In the genomic region with DNA sequence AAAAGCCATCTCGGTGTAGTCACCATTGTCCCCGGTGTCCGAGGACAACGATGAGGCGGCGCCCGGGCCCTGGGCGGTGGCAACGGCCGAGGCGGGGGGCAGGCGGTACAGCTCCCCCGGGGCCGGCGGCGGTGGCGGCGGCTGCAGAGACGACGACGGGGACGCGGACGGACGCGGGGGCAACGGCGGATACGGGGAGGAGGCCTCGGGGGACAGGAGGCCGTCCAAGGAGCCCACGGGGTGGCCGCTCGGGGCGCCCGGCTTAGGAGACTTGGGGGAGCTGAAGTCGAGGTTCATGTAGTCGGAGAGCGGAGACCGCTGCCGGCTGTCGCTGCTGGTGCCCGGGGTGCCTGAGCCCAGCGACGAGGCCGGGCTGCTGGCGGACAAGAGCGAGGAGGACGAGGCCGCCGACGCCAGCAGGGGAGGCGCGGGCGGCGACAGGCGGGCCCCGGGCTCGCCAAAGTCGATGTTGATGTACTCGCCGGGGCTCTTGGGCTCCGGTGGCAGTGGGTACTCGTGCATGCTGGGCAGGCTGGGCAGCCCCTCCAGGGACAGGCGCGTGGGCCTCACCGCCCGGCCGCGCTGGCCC, we compare ENCODE assay signal across 16 cellular contexts. TPM values are rescaled to one million over a fixed set of nuclear protein-coding genes. Genes with fewer than 3 reads are reported as not detected.
DNase-seq lines count a peak whose midpoint lies in the region; ATAC-seq and TF ChIP-seq lines count a peak whose summit lies in the region.
"Had no signal": no experiment of that assay in that cellular context is flagged by ENCODE, and none has a peak within 500 bp of the region (broad histone marks: within the 10 kb centered on the region; RNA-seq: fewer than 3 reads in every experiment).

No MANE protein-coding gene starts in this region.

- H3K36me3 ChIP-seq in PC-3 (ENCODE audit: low read depth, low read length) (no peaks in the 10 kb centered on the region), gastroesophageal sphincter (peaks cover 0 to 47% of the 10 kb centered on the region in 2 donors)

- H3K9me3 Mint-ChIP-seq in stimulated activated memory B cell treated with anti-CD40 and anti-IgM and Interleukin-4, amounts not matched to agents 10 μg/mL and 1 μg/mL and 100 μg/mL, for 72 hours: no peaks in the 10 kb centered on the region

- peak overlapping the region; percentile 14 for H3K4me3 Mint-ChIP-seq in stimulated activated memory B cell treated with anti-CD40 and anti-IgM and Interleukin-4, amounts not matched to agents 10 μg/mL and 1 μg/mL and 100 μg/mL, for 72 hours

- H3K79me2 ChIP-seq in PC-3 (ENCODE audit: low read length): peaks cover 68% of the 10 kb centered on the region

- H3K27ac Mint-ChIP-seq in stimulated activated memory B cell treated with anti-CD40 and anti-IgM and Interleukin-4, amounts not matched to agents 10 μg/mL and 1 μg/mL and 100 μg/mL, for 72 hours: no peak overlapping the region

- H4K20me1 ChIP-seq in PC-3 (ENCODE audit: low read length): peaks cover 10% of the 10 kb centered on the region; the same call in 1 of the 2 replicates

- no peak for TF ChIP-seq POLR2A in gastroesophageal sphincter (IDR thresholded peaks at IDR 0.05)

- CTCF ChIA-PET in PC-3 (lab: Charles Lee): interaction anchor here (0.6 to 1.2 kb wide), 2 partner anchors 331 to 337 kb away, joined by 3 read pairs; no protein-coding TSS in a partner anchor

- no peaks in the 10 kb centered on the region for H3K27me3 ChIP-seq in PC-3 (ENCODE audit: low read length)
- H3K27me3 ChIP-seq in gastroesophageal sphincter: no peaks in the 10 kb centered on the region
- H3K27me3 ChIP-seq: body of pancreas, upper lobe of right lung had no signal

- TF ChIP-seq EP300 in gastroesophageal sphincter (IDR thresholded peaks at IDR 0.05): no peak

- H3K9ac ChIP-seq in PC-3 (ENCODE audit: low read length): peak overlapping the region; percentile 70; the same call in 1 of the 2 replicates

- H3K27me3 Mint-ChIP-seq in stimulated activated memory B cell treated with anti-CD40 and anti-IgM and Interleukin-4, amounts not matched to agents 10 μg/mL and 1 μg/mL and 100 μg/mL, for 72 hours: no peaks in the 10 kb centered on the region

- H3K9me3 ChIP-seq in PC-3 (ENCODE audit: low read length) (no peaks in the 10 kb centered on the region), gastroesophageal sphincter (no peaks in the 10 kb centered on the region)
- H3K9me3 ChIP-seq: body of pancreas, upper lobe of right lung had no signal

- WGBS in gastroesophageal sphincter (ENCODE audit: low coverage in 1 of 2), 2 donors: 89% methylated on average over 14 of the region's 70 CpGs; no CpG with 5 or more reads in 1 of the 2 donors

- peak overlapping the region; percentile 91 for H3K4me2 ChIP-seq in PC-3 (ENCODE audit: low read length)

- H3K36me3 Mint-ChIP-seq in stimulated activated memory B cell treated with anti-CD40 and anti-IgM and Interleukin-4, amounts not matched to agents 10 μg/mL and 1 μg/mL and 100 μg/mL, for 72 hours: peaks cover 7% of the 10 kb centered on the region

- no peaks in the 10 kb centered on the region for H3F3A ChIP-seq in PC-3 (ENCODE audit: low read length, unreplicated experiment)

- H3K4me1 Mint-ChIP-seq in stimulated activated memory B cell treated with anti-CD40 and anti-IgM and Interleukin-4, amounts not matched to agents 10 μg/mL and 1 μg/mL and 100 μg/mL, for 72 hours: peaks cover 16% of the 10 kb centered on the region

- H3K9me2 ChIP-seq in PC-3 (replicated peaks; ENCODE audit: low read length): no peaks in the 10 kb centered on the region

- TF ChIP-seq CTCF in PC-3 (conservative IDR thresholded peaks at IDR 0.05; ENCODE audit: low read depth, low read length) (no peak), gastroesophageal sphincter (IDR thresholded peaks at IDR 0.05) (no peak)

- DNase-seq in activated gamma-delta T cell (lab: John Stamatoyannopoulos, UW) (peak; percentile 23), activated gamma-delta T cell treated with Interleukin-2 at 50 U/mL for 16 hours (no peak), PC-3 (no peak), NCI-H2227 treated with DMSO at 0.1 percent for 48 hours (lab: John Stamatoyannopoulos, UW) (no peak), NCI-H1417 (lab: John Stamatoyannopoulos, UW) (no peak)
- DNase-seq: activated T-cell treated with anti-CD3 and anti-CD28 coated beads, Interleukin-2, amount 50 U/mL, for 1 hour; body of pancreas; EL; NCI-H2107; nucleus accumbens; upper lobe of right lung had no signal

- H3K4me1 ChIP-seq in PC-3 (ENCODE audit: insufficient read depth, low read length) (peaks cover 26% of the 10 kb centered on the region), gastroesophageal sphincter (peaks cover 0 to 65% (median 6%) of the 10 kb centered on the region in 3 donors)

- BruUV-seq in PC-3 (replicated peaks; lab: Mats Ljungman, UMichigan): no TSS peak

- intact Hi-C loops in PC-3 (cut with micrococcal nuclease): loop anchor here (5.0 to 10.0 kb wide), 2 partner anchors 41 to 508 kb away; no protein-coding TSS in a partner anchor

- POLR2A ChIA-PET in PC-3 (lab: Charles Lee; ENCODE audit: unreplicated experiment): no interaction called here

- H3K4me3 ChIP-seq in PC-3 (ENCODE audit: low read length) (peak overlapping the region; percentile 82), gastroesophageal sphincter (peak overlapping the region; percentile 65 to 82)
- H3K4me3 ChIP-seq: body of pancreas had no signal

- no peak for ATAC-seq in PC-3
- ATAC-seq in gastroesophageal sphincter: no peak
- no peak for ATAC-seq in stimulated activated memory B cell treated with anti-CD40 and anti-IgM and Interleukin-4, amounts not matched to agents 10 μg/mL and 1 μg/mL and 100 μg/mL, for 72 hours
- ATAC-seq in GM18519 (IDR thresholded peaks at IDR 0.05; ENCODE audit: low FRiP score, unreplicated experiment): no peak
- ATAC-seq: activated CD4-positive, CD25-positive, alpha-beta regulatory T cell treated with anti-CD3 and anti-CD28 coated beads, Interleukin-2, amount 50 U/mL, for 24 hours; body of pancreas; left lobe of liver; upper lobe of right lung had no signal

- H2AFZ ChIP-seq in PC-3 (ENCODE audit: low read length): no peak overlapping the region

- no peak overlapping the region for H3K27ac ChIP-seq in PC-3 (ENCODE audit: low read length)
- H3K27ac ChIP-seq in gastroesophageal sphincter: peak overlapping the region in 3 of 4 donors; percentile 95 to 99 (median 98)
- H3K27ac ChIP-seq: body of pancreas, upper lobe of right lung had no signal

RNA-seq across cellular contexts. Expression of gene IRS2, which starts 3.5 kb away (rescaled TPM):
- 5.6 and 7.5 TPM in 2 replicates for total RNA-seq in PC-3 (2014; rRNA removed)
- 10 to 100 TPM; 29.8 to 69.3 (median 49.4) TPM for total RNA-seq in gastroesophageal sphincter
